In the genomic region with DNA sequence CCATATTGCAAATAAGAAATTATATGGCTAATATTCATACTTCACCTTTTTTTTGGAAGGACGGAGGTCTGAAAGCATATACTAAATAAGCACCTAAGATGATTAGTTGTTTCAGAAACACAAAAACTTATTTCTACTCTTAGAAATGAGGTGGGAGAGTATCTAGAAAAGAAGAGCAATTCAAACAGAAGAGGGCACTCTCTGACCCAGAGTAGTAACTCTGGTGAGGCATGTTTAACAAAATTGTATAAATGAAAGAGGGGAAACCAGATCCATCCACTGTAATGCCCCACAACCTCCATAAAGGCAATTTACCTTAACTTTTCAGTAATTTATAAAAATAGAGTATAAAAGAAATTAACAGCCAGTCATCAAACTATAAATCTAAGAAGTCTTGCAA, we compare ENCODE assay signal across 11 cellular contexts.
DNase-seq lines count a peak whose midpoint lies in the region; ATAC-seq and TF ChIP-seq lines count a peak whose summit lies in the region.
"Had no signal": no experiment of that assay in that cellular context is flagged by ENCODE, and none has a peak within 500 bp of the region (broad histone marks: within the 10 kb centered on the region; RNA-seq: fewer than 3 reads in every experiment).

No MANE protein-coding gene starts in this region.

- no peak overlapping the region for H3K4me3 ChIP-seq in AG04449 (ENCODE audit: low read depth, low read length)
- no peak overlapping the region for H3K4me3 ChIP-seq in PC-3 (ENCODE audit: low read length)
- H3K4me3 ChIP-seq in PC-9 = no peak overlapping the region
- no peak overlapping the region for H3K4me3 ChIP-seq in tibial artery

- H4K20me1 ChIP-seq in PC-3 (ENCODE audit: low read length) (no peaks in the 10 kb centered on the region), PC-9 (ENCODE audit: insufficient read depth) (no peaks in the 10 kb centered on the region)

- CTCF ChIA-PET in AG04449 (lab: Yijun Ruan, JAX) (interaction anchor here (1.0 kb wide), 1 partner anchor 119 kb away, joined by 3 read pairs; no protein-coding TSS in a partner anchor), PC-3 (lab: Charles Lee) (no interaction called here), PC-9 (lab: Charles Lee) (no interaction called here)

- H3K4me2 ChIP-seq in PC-3 (ENCODE audit: low read length) (no peak overlapping the region), PC-9 (no peak overlapping the region)

- H3K4me1 ChIP-seq in PC-3 (ENCODE audit: insufficient read depth, low read length) = peaks cover 11% of the 10 kb centered on the region
- peaks cover 11% of the 10 kb centered on the region for H3K4me1 ChIP-seq in foreskin keratinocyte
- no peaks in the 10 kb centered on the region for H3K4me1 ChIP-seq in PC-9 (replicated peaks; ENCODE audit: insufficient read depth)
- no peaks in the 10 kb centered on the region for H3K4me1 ChIP-seq in tibial artery

- H3K9me3 ChIP-seq in PC-3 (ENCODE audit: low read length) = no peaks in the 10 kb centered on the region
- H3K9me3 ChIP-seq in PC-9 (ENCODE audit: insufficient read depth, low read depth) = no peaks in the 10 kb centered on the region
- no peaks in the 10 kb centered on the region for H3K9me3 ChIP-seq in tibial artery

- H3K36me3 Mint-ChIP-seq in activated naive CD4-positive, alpha-beta T cell treated with anti-CD3 and anti-CD28 coated beads, Interleukin-2, amount 50 U/mL, for 72 hours = no peaks in the 10 kb centered on the region
- H3K36me3 Mint-ChIP-seq: activated naive CD4-positive, alpha-beta T cell treated with anti-CD3 and anti-CD28 coated beads, Interleukin-2, amount 50 U/mL, for 24 hours had no signal

- intact Hi-C loops in PC-3 (cut with micrococcal nuclease) = loop anchor here (5.0 kb wide), 1 partner anchor 120 kb away; no protein-coding TSS in a partner anchor
- intact Hi-C loops in PC-9 (cut with micrococcal nuclease; ENCODE audit: unreplicated experiment) = loop anchor here (1.0 kb wide), 1 partner anchor 120 kb away; no protein-coding TSS in a partner anchor
- intact Hi-C loops in tibial artery (cut with DNase I; ENCODE audit: low total_unique reads) = no loop called here

- 0 out of 2 replicates have a peak, but pooled peaks have one; percentile 43 for ATAC-seq in PC-3
- ATAC-seq in foreskin keratinocyte = no peak
- ATAC-seq in HG02973 (IDR thresholded peaks at IDR 0.05; ENCODE audit: unreplicated experiment) = no peak
- no peak for ATAC-seq in activated naive CD4-positive, alpha-beta T cell treated with anti-CD3 and anti-CD28 coated beads, Interleukin-2, amount 50 U/mL, for 72 hours

- BruUV-seq in PC-3 (replicated peaks; lab: Mats Ljungman, UMichigan) = no TSS peak
- BruUV-seq in PC-9 (replicated peaks; lab: Mats Ljungman, UMichigan) = no TSS peak

- H3K79me2 ChIP-seq in PC-3 (ENCODE audit: low read length) = no peaks in the 10 kb centered on the region
- H3K79me2 ChIP-seq in PC-9 (ENCODE audit: low read depth) = no peaks in the 10 kb centered on the region

- H2AFZ ChIP-seq in PC-3 (ENCODE audit: low read length) (no peak overlapping the region), PC-9 (no peak overlapping the region)

- TF ChIP-seq CTCF in AG04449 (IDR thresholded peaks at IDR 0.05; ENCODE audit: insufficient read depth, low read length, missing control alignments) = peak; percentile 1
- peak; percentile 59 for TF ChIP-seq CTCF in PC-3 (conservative IDR thresholded peaks at IDR 0.05; ENCODE audit: low read depth, low read length)
- TF ChIP-seq CTCF in foreskin keratinocyte (conservative IDR thresholded peaks at IDR 0.05) = peak; percentile 59
- TF ChIP-seq CTCF in PC-9 (conservative IDR thresholded peaks at IDR 0.05) = no peak; the same call in 1 of the 2 replicates
- TF ChIP-seq CTCF in tibial artery (IDR thresholded peaks at IDR 0.05) = no peak

- H3F3A ChIP-seq in PC-3 (ENCODE audit: low read length, unreplicated experiment) (no peaks in the 10 kb centered on the region), PC-9 (ENCODE audit: insufficient read depth, low read depth) (no peaks in the 10 kb centered on the region)

- DNase-seq in AG04449 (ENCODE audit: low read depth, low spot score) (no peak), H4 (ENCODE audit: low spot score) (peak; percentile 15), PC-3 (peak; percentile 26), foreskin keratinocyte (no peak), PC-9 (no peak), tibial artery (no peak)
- DNase-seq in activated naive CD4-positive, alpha-beta T cell treated with anti-CD3 and anti-CD28 coated beads, Interleukin-2, amount 50 U/mL, for 72 hours (ENCODE audit: low spot score in 2 of 2) = no peak
- DNase-seq: activated CD4-positive, CD25-positive, alpha-beta regulatory T cell treated with anti-CD3 and anti-CD28 coated beads, Interleukin-2, amount 50 U/mL, for 72 hours; NCI-H524 treated with DMSO at 0.1 percent for 48 hours had no signal

- H3K9ac ChIP-seq in PC-3 (ENCODE audit: low read length) = no peak overlapping the region

- POLR2A ChIA-PET in AG04449 (lab: Yijun Ruan, JAX) (no interaction called here), PC-3 (lab: Charles Lee; ENCODE audit: unreplicated experiment) (no interaction called here), PC-9 (lab: Charles Lee; ENCODE audit: unreplicated experiment) (no interaction called here)

- H3K36me3 ChIP-seq in PC-3 (ENCODE audit: low read depth, low read length) = no peaks in the 10 kb centered on the region
- no peaks in the 10 kb centered on the region for H3K36me3 ChIP-seq in PC-9 (ENCODE audit: low read depth)
- no peaks in the 10 kb centered on the region for H3K36me3 ChIP-seq in tibial artery

- peaks cover 11 to 18% of the 10 kb centered on the region in 2 donors for H3K9me3 Mint-ChIP-seq in activated naive CD4-positive, alpha-beta T cell treated with anti-CD3 and anti-CD28 coated beads, Interleukin-2, amount 50 U/mL, for 72 hours

- H3K27ac Mint-ChIP-seq in activated naive CD4-positive, alpha-beta T cell treated with anti-CD3 and anti-CD28 coated beads, Interleukin-2, amount 50 U/mL, for 72 hours = no peak overlapping the region
- H3K27ac Mint-ChIP-seq: activated naive CD4-positive, alpha-beta T cell treated with anti-CD3 and anti-CD28 coated beads, Interleukin-2, amount 50 U/mL, for 24 hours had no signal

- H3K27me3 ChIP-seq in PC-3 (ENCODE audit: low read length) (0 out of 2 replicates have a peak, but pooled peaks cover 5% of the 10 kb centered on the region), foreskin keratinocyte (no peaks in the 10 kb centered on the region), PC-9 (ENCODE audit: insufficient read depth, low read depth) (no peaks in the 10 kb centered on the region), tibial artery (no peaks in the 10 kb centered on the region)

- H3K9me2 ChIP-seq in PC-3 (replicated peaks; ENCODE audit: low read length) (no peaks in the 10 kb centered on the region), PC-9 (ENCODE audit: insufficient read depth) (no peaks in the 10 kb centered on the region)

- H3K27ac ChIP-seq in PC-3 (ENCODE audit: low read length) (no peak overlapping the region), foreskin keratinocyte (no peak overlapping the region), PC-9 (no peak overlapping the region), tibial artery (no peak overlapping the region)

Comparison
In these comparisons a context has a peak if more than half of its experiments do, and no peak if none do; other contexts are left out.
1. DNase-seq: peak in H4 (single experiment) and PC-3 (single experiment); none in AG04449 (single experiment), foreskin keratinocyte (0 of 2), PC-9 (0 of 2), activated naive CD4-positive, alpha-beta T cell treated with anti-CD3 and anti-CD28 coated beads, Interleukin-2, amount 50 U/mL, for 72 hours (0 of 2) and tibial artery (0 of 2).
2. CTCF ChIP-seq: peak in AG04449 (single experiment), PC-3 (single experiment) and foreskin keratinocyte (single experiment); none in PC-9 (single experiment) and tibial artery (0 of 2).